ENCODE assay signal across 4 cellular contexts in genomic region chrX:52692034-52692433, GRCh38. TPM values are rescaled to one million over a fixed set of nuclear protein-coding genes. Genes with fewer than 3 reads are reported as not detected.
"Had no signal": no experiment of that assay in that cellular context is flagged by ENCODE, and none has a peak within 500 bp of the region (broad histone marks: within the 10 kb centered on the region; RNA-seq: fewer than 3 reads in every experiment).

No MANE protein-coding gene starts in this region.

RNA-seq across cellular contexts. Expression of gene SSX2, which starts 14.9 kb away (rescaled TPM):
- total RNA-seq: LHCN-M2, M059J, MCF 10A, NCI-H460 had no signal

RNA-seq across cellular contexts. Expression of gene SSX7, which starts 37.3 kb away (rescaled TPM):
- total RNA-seq: LHCN-M2, M059J, MCF 10A, NCI-H460 had no signal

RNA-seq across cellular contexts. Expression of gene SSX2B, which starts 59.0 kb away (rescaled TPM):
- total RNA-seq: LHCN-M2, MCF 10A, NCI-H460 had no signal
